7 cellular contexts compared by ENCODE assay signal in the genomic region with DNA sequence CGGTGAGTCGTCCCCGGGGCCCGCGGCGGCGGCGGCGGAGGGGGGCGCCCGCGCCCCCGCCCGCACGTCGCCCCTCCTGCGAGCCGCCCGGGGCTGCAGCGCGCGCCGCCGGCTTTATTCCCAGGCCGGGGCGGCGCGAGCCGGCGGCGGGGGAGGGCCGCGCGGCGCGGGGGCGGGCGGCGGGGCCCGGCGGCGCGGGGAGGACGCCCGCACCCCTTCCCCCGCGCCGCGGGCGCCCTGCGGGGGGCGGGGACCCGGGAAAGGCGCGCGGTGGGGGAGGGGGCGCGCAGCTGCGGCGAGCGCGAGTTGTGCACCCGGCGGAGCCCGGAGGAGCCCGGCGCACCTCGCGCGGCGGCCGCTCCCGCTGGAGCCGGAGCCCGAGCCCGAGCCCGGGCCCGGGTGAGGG. TPM values are rescaled to one million over a fixed set of nuclear protein-coding genes. Genes with fewer than 3 reads are reported as not detected.
DNase-seq lines count a peak whose midpoint lies in the region; ATAC-seq, FAIRE-seq and TF ChIP-seq lines count a peak whose summit lies in the region.

No MANE protein-coding gene starts in this region.

- no peak for TF ChIP-seq CTCF in GM13977 (IDR thresholded peaks at IDR 0.05; ENCODE audit: extremely low read depth, insufficient read depth, missing control alignments)
- TF ChIP-seq CTCF in HFFc6 (IDR thresholded peaks at IDR 0.05): no peak
- no peak for TF ChIP-seq CTCF in H1 (IDR thresholded peaks at IDR 0.05; ENCODE audit: control extremely low read depth in 1 of 3, insufficient read depth in 1 of 3, low read depth in 1 of 3, low read length in 3 of 3)

- H4K20me1 ChIP-seq in H1 (replicated peaks in 1 of 2; ENCODE audit: control insufficient read depth in 1 of 2, insufficient read depth in 2 of 2, low read length in 2 of 2): peaks cover 37 to 40% of the 10 kb centered on the region in 2 experiments

- DNase-seq in GM13977 (ENCODE audit: low spot score): peak; percentile 69
- DNase-seq in HFFc6: no peak
- DNase-seq in RPMI8226: peak; percentile 58
- no peak for DNase-seq in H1 (ENCODE audit: low read depth in 1 of 2, low spot score in 2 of 2)
- DNase-seq in naive thymus-derived CD8-positive, alpha-beta T cell: peak in 4 of 10 donors; percentile 27 to 47 (median 40)
- no peak for DNase-seq in medulla oblongata (ENCODE audit: extremely low spot score)
- no peak for DNase-seq in T1000 (lab: John Stamatoyannopoulos, UW)

- H3K4me3 ChIP-seq in H1 (ENCODE audit: extremely low read depth in 1 of 4, insufficient read depth in 2 of 4, low read depth in 3 of 4, low read length in 4 of 4): peak overlapping the region; percentile 86 to 100 (median 98)

- no peak overlapping the region for H3K4ac ChIP-seq in H1 (replicated peaks; ENCODE audit: insufficient read length, low read depth, low read length)

- peaks cover 54% of the 10 kb centered on the region for H3K4me1 Mint-ChIP-seq in HFFc6 (ENCODE audit: low read depth)
- peaks cover 16 to 55% (median 46%) of the 10 kb centered on the region in 4 donors for H3K4me1 Mint-ChIP-seq in naive thymus-derived CD8-positive, alpha-beta T cell

- no peak for TF ChIP-seq EP300 in H1 (IDR thresholded peaks at IDR 0.05; ENCODE audit: borderline replicate concordance in 1 of 2, low read depth in 2 of 2, low read length in 2 of 2)

- no peak overlapping the region for H3K14ac ChIP-seq in H1 (ENCODE audit: insufficient read length)

- H3K4me3 Mint-ChIP-seq in HFFc6: 0 out of 2 replicates have a peak overlapping the region, but pooled peaks have one; percentile 78
- peak overlapping the region in 2 of 10 donors; percentile 94 to 97 for H3K4me3 Mint-ChIP-seq in naive thymus-derived CD8-positive, alpha-beta T cell

- no peak overlapping the region for H2BK20ac ChIP-seq in H1 (ENCODE audit: low read length)

- no peak overlapping the region for H2AFZ ChIP-seq in H1 (ENCODE audit: low read length)

- no peak overlapping the region for H2BK15ac ChIP-seq in H1 (ENCODE audit: low read length)

- 0 out of 2 replicates have a peak overlapping the region, but pooled peaks have one; percentile 71 for H3K18ac ChIP-seq in H1 (ENCODE audit: extremely low read depth, low read length)

- H4K91ac ChIP-seq in H1 (replicated peaks; ENCODE audit: insufficient read length, low read length): no peak overlapping the region

- peaks cover 21 to 39% (median 30%) of the 10 kb centered on the region in 4 experiments for H3K36me3 ChIP-seq in H1 (ENCODE audit: control insufficient read depth in 2 of 4, insufficient read depth in 4 of 4, low read length in 3 of 4)

- H3K23me2 ChIP-seq in H1 (ENCODE audit: low read depth, low read length): peaks cover 12% of the 10 kb centered on the region

- no peak overlapping the region for H4K5ac ChIP-seq in H1 (ENCODE audit: insufficient read length, low read depth, low read length)

- peaks cover 33% of the 10 kb centered on the region; the same call in 1 of the 2 replicates for H3K36me3 Mint-ChIP-seq in HFFc6 (ENCODE audit: low read depth)
- peaks cover 0 to 24% (median 7%) of the 10 kb centered on the region in 3 donors for H3K36me3 Mint-ChIP-seq in naive thymus-derived CD8-positive, alpha-beta T cell

- FAIRE-seq in H1 (lab: Jason Lieb, UNC): no peak

- H3K4me2 ChIP-seq in H1 (ENCODE audit: insufficient read depth in 1 of 2, low read depth in 2 of 2, low read length in 2 of 2): peak overlapping the region; percentile 81 to 89

- peak overlapping the region; percentile 85 to 98 (median 88) for H3K9ac ChIP-seq in H1 (replicated peaks in 1 of 4; ENCODE audit: extremely low read depth in 1 of 4, low read depth in 3 of 4, low read length in 3 of 4)

- H3K27me3 Mint-ChIP-seq in HFFc6 (ENCODE audit: insufficient read depth): peaks cover 4% of the 10 kb centered on the region
- H3K27me3 Mint-ChIP-seq in naive thymus-derived CD8-positive, alpha-beta T cell: no peaks in the 10 kb centered on the region

- H3K27me3 ChIP-seq in H1 (replicated peaks in 1 of 4; ENCODE audit: control insufficient read depth in 3 of 4, extremely low read depth in 1 of 4, insufficient read depth in 3 of 4, low read length in 3 of 4): no peaks in the 10 kb centered on the region

- CTCF ChIA-PET in H1 (lab: Charles Lee; ENCODE audit: partially characterized antibody): interaction anchor here (0.9 to 1.9 kb wide), 6 partner anchors 10 to 74 kb away, joined by 3 to 17 read pairs (median 5); no protein-coding TSS in a partner anchor

- no peak for TF ChIP-seq RAD21 in H1 (IDR thresholded peaks at IDR 0.05 in 1 of 2, conservative IDR thresholded peaks at IDR 0.05 in 1 of 2; ENCODE audit: low read depth in 2 of 2, low read length in 2 of 2)

- H4K8ac ChIP-seq in H1 (ENCODE audit: extremely low read depth, insufficient read depth, low read length): peak overlapping the region; percentile 91

- H3K9me3 Mint-ChIP-seq in HFFc6: no peaks in the 10 kb centered on the region
- no peaks in the 10 kb centered on the region for H3K9me3 Mint-ChIP-seq in naive thymus-derived CD8-positive, alpha-beta T cell

- no peak overlapping the region for H2BK120ac ChIP-seq in H1 (replicated peaks; ENCODE audit: low read depth, low read length)

- no peaks in the 10 kb centered on the region for H3K9me3 ChIP-seq in H1 (ENCODE audit: insufficient read depth in 2 of 2, low read depth in 1 of 2, low read length in 1 of 2)

- H3K79me2 ChIP-seq in H1 (ENCODE audit: control insufficient read depth in 1 of 2, insufficient read depth in 2 of 2, low read length in 2 of 2): peaks cover 38 to 55% of the 10 kb centered on the region in 2 experiments

- peaks cover 9 to 41% (median 28%) of the 10 kb centered on the region in 4 experiments for H3K4me1 ChIP-seq in H1 (replicated peaks in 1 of 4; ENCODE audit: control insufficient read depth in 3 of 4, insufficient read depth in 4 of 4, low read length in 3 of 4)

- peak overlapping the region; percentile 92 for H3K27ac ChIP-seq in H1 (ENCODE audit: low read depth, low read length)

- in situ Hi-C loops in GM13977 (cut with MboI; ENCODE audit: low pct_unique_long_range_greater_than_20kb, low sequenced_read_pairs, unreplicated experiment): loop anchor here (25.0 kb wide), 1 partner anchor 375 kb away; no protein-coding TSS in a partner anchor

- peaks cover 9% of the 10 kb centered on the region for H3K79me1 ChIP-seq in H1 (ENCODE audit: low read depth, low read length)

- no peak overlapping the region for H2AK5ac ChIP-seq in H1 (ENCODE audit: low read depth, low read length)

- no peak overlapping the region for H3K23ac ChIP-seq in H1 (ENCODE audit: insufficient read length)

- WGBS in H1 (ENCODE audit: extremely low coverage in 1 of 2, insufficient coverage in 1 of 2, insufficient read length in 1 of 2, insufficient replicate concordance in 2 of 2, low coverage in 1 of 2, low lambda C conversion rate in 2 of 2, missing lambda C conversion rate in 1 of 2), 2 experiments: no CpG with 5 or more reads among the region's 78 CpGs

- H2BK5ac ChIP-seq in H1 (ENCODE audit: low read depth, low read length): 0 out of 2 replicates have a peak overlapping the region, but pooled peaks have one; percentile 3

- H3K27ac Mint-ChIP-seq in HFFc6: no peak overlapping the region
- peak overlapping the region in 1 of 10 donors; percentile 85 for H3K27ac Mint-ChIP-seq in naive thymus-derived CD8-positive, alpha-beta T cell

- TF ChIP-seq POLR2A in H1 (IDR thresholded peaks at IDR 0.05; ENCODE audit: control extremely low read depth in 1 of 2, low read depth in 2 of 2, low read length in 2 of 2): no peak

- ATAC-seq in naive thymus-derived CD8-positive, alpha-beta T cell: peak; percentile 4 to 9

- POLR2A ChIA-PET in H1 (lab: Charles Lee; ENCODE audit: partially characterized antibody): interaction anchor here (0.6 to 3.2 kb wide), 46 partner anchors 11 to 554 kb away, joined by 3 to 144 read pairs (median 4); partner anchors contain the start of genes BLTP3A, GRM4, RPS10 and SMIM29
- POLR2A ChIA-PET in naive thymus-derived CD8-positive, alpha-beta T cell (lab: Charles Lee): interaction anchor here (0.6 to 3.6 kb wide), 22 partner anchors 8 to 1265 kb away, joined by 3 to 99 read pairs (median 6); partner anchors contain the start of genes BLTP3A, NUDT3, RPS10 and SMIM29

- peak overlapping the region; percentile 85 for H3K56ac ChIP-seq in H1 (replicated peaks; ENCODE audit: insufficient read length, low read depth, low read length)

- H2BK12ac ChIP-seq in H1 (ENCODE audit: low read depth, low read length): no peak overlapping the region

TF ChIP-seq in H1, 55 proteins besides CTCF, POLR2A, EP300 and RAD21 (continues in another document):
- TF ChIP-seq CEBPB (IDR thresholded peaks at IDR 0.05; ENCODE audit: low read depth, low read length): no peak
- no peak for TF ChIP-seq CREB1 (IDR thresholded peaks at IDR 0.05)
- TF ChIP-seq PHF8 (conservative IDR thresholded peaks at IDR 0.05; ENCODE audit: low read depth, low read length): no peak

RNA-seq across cellular contexts. Expression of gene HMGA1, which starts 0.6 kb away (rescaled TPM):
- 1,000 to 10,000 TPM in 4 of 6 experiments, 100 to 1,000 TPM in 2; 687 to 1,047 (median 1,018) TPM for total RNA-seq in HFFc6 (2021; fragmentation: NEBNext Ultra II Directional; extraction: Animal tissue kit (Norgen Biotek cat#: 25700))
- 2,636 and 2,728 TPM in 2 replicates for total RNA-seq in H1 (2021; fragmentation: NEBNext Ultra II Directional; extraction: Animal tissue kit (Norgen Biotek cat#: 25700))
- 1,557 and 2,732 TPM in 2 replicates for polyA plus RNA-seq in H1 (2011; rRNA removed)
- polyA plus RNA-seq in H1 (2011; cell fraction: cytosol; rRNA removed): 964 TPM
- 1,246 TPM for polyA plus RNA-seq in H1 (2011; cell fraction: nucleus; rRNA removed)
- polyA plus RNA-seq in H1 (2012, experiment 1 of 2): 1,617 to 2,329 TPM (median 2,130 TPM) in 4 replicates
- 2,251 TPM for polyA plus RNA-seq in H1 (2012, experiment 2 of 2)
- 2,575 TPM for polyA plus RNA-seq in H1 (2013, experiment 1 of 2)
- 2,634 TPM for polyA plus RNA-seq in H1 (2013, experiment 2 of 2)
- 338 and 485 TPM in 2 replicates for polyA minus RNA-seq in H1 (2011; rRNA and poly(A)+ RNA removed)
- 832 TPM for polyA minus RNA-seq in H1 (2011; cell fraction: cytosol; rRNA and poly(A)+ RNA removed)
- polyA minus RNA-seq in H1 (2011; cell fraction: nucleus; rRNA and poly(A)+ RNA removed): 540 TPM
- 10 to 100 TPM; 75.3 to 80.3 TPM for total RNA-seq in naive thymus-derived CD8-positive, alpha-beta T cell
- 10 to 100 TPM; 28.0 to 40.9 (median 38.1) TPM for polyA plus RNA-seq in naive thymus-derived CD8-positive, alpha-beta T cell

RNA-seq across cellular contexts. Expression of gene SMIM29, which starts 11.5 kb away (rescaled TPM):
- 10 to 100 TPM; 35.0 to 44.8 (median 36.9) TPM for total RNA-seq in HFFc6 (2021; fragmentation: NEBNext Ultra II Directional; extraction: Animal tissue kit (Norgen Biotek cat#: 25700))
- 7.0 and 7.5 TPM in 2 replicates for total RNA-seq in H1 (2021; fragmentation: NEBNext Ultra II Directional; extraction: Animal tissue kit (Norgen Biotek cat#: 25700))
- polyA plus RNA-seq in H1 (2011; rRNA removed): 22.4 and 34.7 TPM in 2 replicates
- 15.6 TPM for polyA plus RNA-seq in H1 (2011; cell fraction: cytosol; rRNA removed)
- polyA plus RNA-seq in H1 (2011; cell fraction: nucleus; rRNA removed): 15.2 TPM
- polyA plus RNA-seq in H1 (2012, experiment 1 of 2): 6.4 to 10.4 TPM (median 8.7 TPM) in 4 replicates
- polyA plus RNA-seq in H1 (2012, experiment 2 of 2): 8.8 TPM
- polyA plus RNA-seq in H1 (2013, experiment 1 of 2): 6.6 TPM
- polyA plus RNA-seq in H1 (2013, experiment 2 of 2): 6.5 TPM
- 3.6 and 6.5 TPM in 2 replicates for polyA minus RNA-seq in H1 (2011; rRNA and poly(A)+ RNA removed)
- polyA minus RNA-seq in H1 (2011; cell fraction: cytosol; rRNA and poly(A)+ RNA removed): 6.1 TPM
- 11.5 TPM for polyA minus RNA-seq in H1 (2011; cell fraction: nucleus; rRNA and poly(A)+ RNA removed)
- total RNA-seq in naive thymus-derived CD8-positive, alpha-beta T cell: 10 to 100 TPM; 21.0 to 21.7 TPM
- 10 to 100 TPM; 37.6 to 45.4 (median 45.0) TPM for polyA plus RNA-seq in naive thymus-derived CD8-positive, alpha-beta T cell

Comparison
In these comparisons a context has a peak if more than half of its experiments do, and no peak if none do; other contexts are left out.
1. DNase-seq: peak in GM13977 (single experiment) and RPMI8226 (single experiment); none in HFFc6 (single experiment), H1 (0 of 2), medulla oblongata (single experiment) and T1000 (single experiment).
2. RNA of gene HMGA1, which starts 0.6 kb away (total RNA-seq): 2,636 to 2,728 TPM in H1 and 687 to 1,047 TPM in HFFc6; 75.3 to 80.3 TPM in naive thymus-derived CD8-positive, alpha-beta T cell; every median in the first group is over 4 times any median in the second.